ENCODE assay signal across 7 cellular contexts in the genomic region with DNA sequence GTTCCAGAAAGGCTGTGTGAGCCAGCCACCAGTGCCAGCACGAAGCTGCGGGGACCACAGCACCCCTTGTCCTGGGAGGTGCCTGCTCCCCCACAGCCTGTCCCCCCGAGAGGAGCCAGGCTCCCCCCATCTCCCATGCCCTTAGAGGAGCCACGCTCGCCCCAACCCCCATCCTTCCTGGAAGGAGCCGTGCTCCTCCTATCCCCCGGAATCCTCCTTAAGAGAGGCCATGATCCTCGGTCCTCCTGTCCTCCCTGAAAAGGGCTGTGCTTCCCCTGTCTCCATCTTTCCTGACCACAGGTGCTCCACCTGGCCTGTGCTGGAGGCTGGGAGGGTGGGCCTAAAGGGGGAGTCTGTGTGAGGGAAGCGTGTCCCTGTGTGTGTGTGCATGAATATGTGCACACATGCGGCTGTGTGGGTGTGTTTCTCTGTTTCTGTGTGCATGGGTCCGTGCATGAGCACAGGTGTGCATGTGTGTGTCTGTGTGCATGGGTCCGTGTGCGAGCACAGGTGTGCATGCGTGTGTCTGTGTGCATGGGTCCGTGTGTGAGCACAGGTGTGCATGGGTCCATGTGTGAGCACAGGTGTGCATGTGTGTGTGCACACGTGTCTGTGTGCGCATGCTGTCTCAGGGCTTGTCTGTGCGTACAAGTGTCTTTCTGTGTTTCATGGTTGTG.
"Had no signal": no experiment of that assay in that cellular context is flagged by ENCODE, and none has a peak within 500 bp of the region (broad histone marks: within the 10 kb centered on the region; RNA-seq: fewer than 3 reads in every experiment).

No MANE protein-coding gene starts in this region.

- H3K27me3 Mint-ChIP-seq: naive thymus-derived CD4-positive, alpha-beta T cell; stimulated activated naive CD8-positive, alpha-beta T cell treated with anti-CD3 and anti-CD28 coated beads, Interleukin-15, Interleukin-2, amounts not matched to agents 100 ng/mL and 50 ng/mL, for 24 hours had no signal

- H3K4me1 ChIP-seq: ascending aorta had no signal

- H3K4me2 ChIP-seq: smooth muscle cell had no signal

- H3K4me3 Mint-ChIP-seq: naive thymus-derived CD4-positive, alpha-beta T cell; stimulated activated naive CD8-positive, alpha-beta T cell treated with anti-CD3 and anti-CD28 coated beads, Interleukin-15, Interleukin-2, amounts not matched to agents 100 ng/mL and 50 ng/mL, for 24 hours; type B pancreatic cell had no signal

- H3K27ac ChIP-seq: ascending aorta, gastroesophageal sphincter had no signal

- H3K27me3 ChIP-seq: ascending aorta had no signal

- H3K36me3 ChIP-seq: ascending aorta, gastroesophageal sphincter had no signal

- H3K36me3 Mint-ChIP-seq: type B pancreatic cell had no signal

- H3K4me3 ChIP-seq: ascending aorta, gastroesophageal sphincter, smooth muscle cell had no signal

- H3K9me3 Mint-ChIP-seq: stimulated activated naive CD8-positive, alpha-beta T cell treated with anti-CD3 and anti-CD28 coated beads, Interleukin-15, Interleukin-2, amounts not matched to agents 100 ng/mL and 50 ng/mL, for 24 hours; type B pancreatic cell had no signal

- H3K27ac Mint-ChIP-seq: progenitor cell of endocrine pancreas; stimulated activated naive CD8-positive, alpha-beta T cell treated with anti-CD3 and anti-CD28 coated beads, Interleukin-15, Interleukin-2, amounts not matched to agents 100 ng/mL and 50 ng/mL, for 24 hours; type B pancreatic cell had no signal

- H3K9me3 ChIP-seq: ascending aorta, gastroesophageal sphincter had no signal
